ENCODE assay signal across 15 cellular contexts in genomic region chr2:2843969-2844548, GRCh38.
A peak's percentile ranks its signal among the peaks of the same experiment; 100 is the strongest.
DNase-seq lines count a peak whose midpoint lies in the region; ATAC-seq and TF ChIP-seq lines count a peak whose summit lies in the region.
"Had no signal": no experiment of that assay in that cellular context is flagged by ENCODE, and none has a peak within 500 bp of the region (broad histone marks: within the 10 kb centered on the region; RNA-seq: fewer than 3 reads in every experiment).

No MANE protein-coding gene starts in this region.

- WGBS in thyroid gland, 2 donors, result 90 to 95% methylated on average over 11 of the region's 11 CpGs

- H3K36me3 ChIP-seq in thyroid gland, result no peaks in the 10 kb centered on the region
- H3K36me3 ChIP-seq: breast epithelium, upper lobe of left lung had no signal

- no peaks in the 10 kb centered on the region for H3K27me3 ChIP-seq in thyroid gland
- H3K27me3 ChIP-seq: breast epithelium, upper lobe of left lung had no signal

- no peak overlapping the region for H3K27ac Mint-ChIP-seq in activated naive CD4-positive, alpha-beta T cell treated with anti-CD3 and anti-CD28 coated beads for 36 hours
- H3K27ac Mint-ChIP-seq in endothelial cell (ENCODE audit: unreplicated experiment), result no peak overlapping the region
- H3K27ac Mint-ChIP-seq: immature natural killer cell; naive thymus-derived CD4-positive, alpha-beta T cell had no signal

- TF ChIP-seq POLR2A in thyroid gland (IDR thresholded peaks at IDR 0.05), result no peak

- H3K27me3 Mint-ChIP-seq in activated naive CD4-positive, alpha-beta T cell treated with anti-CD3 and anti-CD28 coated beads for 36 hours (ENCODE audit: low read depth), result no peaks in the 10 kb centered on the region
- no peaks in the 10 kb centered on the region for H3K27me3 Mint-ChIP-seq in endothelial cell (ENCODE audit: unreplicated experiment)
- H3K27me3 Mint-ChIP-seq: naive thymus-derived CD4-positive, alpha-beta T cell had no signal

- no peak overlapping the region for H3K27ac ChIP-seq in thyroid gland
- H3K27ac ChIP-seq: breast epithelium, skin epidermis, upper lobe of left lung had no signal

- H3K4me1 Mint-ChIP-seq in activated naive CD4-positive, alpha-beta T cell treated with anti-CD3 and anti-CD28 coated beads for 36 hours (ENCODE audit: low read depth), result no peaks in the 10 kb centered on the region
- H3K4me1 Mint-ChIP-seq in endothelial cell (ENCODE audit: unreplicated experiment), result no peaks in the 10 kb centered on the region
- H3K4me1 Mint-ChIP-seq: immature natural killer cell; naive thymus-derived CD4-positive, alpha-beta T cell had no signal

- H3K4me3 Mint-ChIP-seq in activated naive CD4-positive, alpha-beta T cell treated with anti-CD3 and anti-CD28 coated beads for 36 hours, result no peak overlapping the region
- H3K4me3 Mint-ChIP-seq in endothelial cell (ENCODE audit: unreplicated experiment), result no peak overlapping the region
- H3K4me3 Mint-ChIP-seq: activated T-cell treated with anti-CD3 and anti-CD28 coated beads, Interleukin-2, amount 50 U/mL, for 4 hours; immature natural killer cell; naive thymus-derived CD4-positive, alpha-beta T cell had no signal

- ATAC-seq in GM21786 (IDR thresholded peaks at IDR 0.05; ENCODE audit: unreplicated experiment) (no peak), GM18870 (IDR thresholded peaks at IDR 0.05; ENCODE audit: unreplicated experiment) (no peak)
- ATAC-seq: activated T-cell treated with anti-CD3 and anti-CD28 coated beads, Interleukin-2, amount 50 U/mL, for 4 hours; naive thymus-derived CD4-positive, alpha-beta T cell had no signal

- no peaks in the 10 kb centered on the region for H3K4me1 ChIP-seq in thyroid gland
- H3K4me1 ChIP-seq: breast epithelium had no signal

- DNase-seq in activated naive CD4-positive, alpha-beta T cell treated with anti-CD3 and anti-CD28 coated beads for 36 hours, result peak; percentile 13
- DNase-seq in activated naive CD4-positive, alpha-beta T cell treated with anti-CD3 and anti-CD28 coated beads, Interleukin-2, amount 50 U/mL, for 16 hours, result no peak
- DNase-seq in NAMALWA (ENCODE audit: low spot score) (peak; percentile 18), endothelial cell (ENCODE audit: low spot score) (peak; percentile 27), thyroid gland (peak; percentile 11 to 12)
- DNase-seq in stimulated activated CD4-positive, alpha-beta T cell treated with anti-CD3 and anti-CD28 coated beads, Interleukin-12 subunit alpha, Interleukin-12 subunit beta, amount 100 ng/mL, for 4 hours, result no peak
- DNase-seq: activated T-cell treated with anti-CD3 and anti-CD28 coated beads, Interleukin-2, amount 50 U/mL, for 4 hours; immature natural killer cell; naive thymus-derived CD4-positive, alpha-beta T cell; NCI-H1092 treated with DMSO at 0.1 percent for 48 hours had no signal

- no peak overlapping the region for H3K4me3 ChIP-seq in thyroid gland (replicated peaks in 1 of 3)
- H3K4me3 ChIP-seq: breast epithelium, skin epidermis, upper lobe of left lung had no signal

- no peaks in the 10 kb centered on the region for H3K9me3 ChIP-seq in thyroid gland
- H3K9me3 ChIP-seq: breast epithelium, upper lobe of left lung had no signal

- no peaks in the 10 kb centered on the region for H3K36me3 Mint-ChIP-seq in activated naive CD4-positive, alpha-beta T cell treated with anti-CD3 and anti-CD28 coated beads for 36 hours (ENCODE audit: low read depth)
- no peaks in the 10 kb centered on the region for H3K36me3 Mint-ChIP-seq in endothelial cell (ENCODE audit: low read depth, unreplicated experiment)
- H3K36me3 Mint-ChIP-seq: immature natural killer cell; naive thymus-derived CD4-positive, alpha-beta T cell had no signal

- intact Hi-C loops in activated naive CD4-positive, alpha-beta T cell treated with anti-CD3 and anti-CD28 coated beads for 36 hours (cut with micrococcal nuclease), result loop anchor here (1.0 kb wide), 1 partner anchor 459 kb away; no protein-coding TSS in a partner anchor
- intact Hi-C loops in thyroid gland (cut with DNase I), result no loop called here

- CTCF ChIA-PET in activated naive CD4-positive, alpha-beta T cell treated with anti-CD3 and anti-CD28 coated beads for 36 hours (lab: Charles Lee), result interaction anchor here (0.7 kb wide), 1 partner anchor 158 kb away, joined by 3 read pairs; no protein-coding TSS in a partner anchor

- H3K9me3 Mint-ChIP-seq in activated naive CD4-positive, alpha-beta T cell treated with anti-CD3 and anti-CD28 coated beads for 36 hours, result no peaks in the 10 kb centered on the region
- H3K9me3 Mint-ChIP-seq in endothelial cell (ENCODE audit: unreplicated experiment), result no peaks in the 10 kb centered on the region
- H3K9me3 Mint-ChIP-seq: activated T-cell treated with anti-CD3 and anti-CD28 coated beads, Interleukin-2, amount 50 U/mL, for 4 hours; immature natural killer cell; naive thymus-derived CD4-positive, alpha-beta T cell had no signal

- TF ChIP-seq CTCF in endothelial cell (IDR thresholded peaks at IDR 0.05; ENCODE audit: unreplicated experiment) (peak; percentile 52), thyroid gland (IDR thresholded peaks at IDR 0.05) (peak in 2 of 6 experiments; percentile 27 to 35)

Comparison
In these comparisons a context has a peak if more than half of its experiments do, and no peak if none do; other contexts are left out.
1. DNase-seq: peak in activated naive CD4-positive, alpha-beta T cell treated with anti-CD3 and anti-CD28 coated beads for 36 hours (single experiment), NAMALWA (single experiment), endothelial cell (single experiment) and thyroid gland (2 of 2); none in activated naive CD4-positive, alpha-beta T cell treated with anti-CD3 and anti-CD28 coated beads, Interleukin-2, amount 50 U/mL, for 16 hours (single experiment) and stimulated activated CD4-positive, alpha-beta T cell treated with anti-CD3 and anti-CD28 coated beads, Interleukin-12 subunit alpha, Interleukin-12 subunit beta, amount 100 ng/mL, for 4 hours (single experiment).